19 cellular contexts compared by ENCODE assay signal in the genomic region with DNA sequence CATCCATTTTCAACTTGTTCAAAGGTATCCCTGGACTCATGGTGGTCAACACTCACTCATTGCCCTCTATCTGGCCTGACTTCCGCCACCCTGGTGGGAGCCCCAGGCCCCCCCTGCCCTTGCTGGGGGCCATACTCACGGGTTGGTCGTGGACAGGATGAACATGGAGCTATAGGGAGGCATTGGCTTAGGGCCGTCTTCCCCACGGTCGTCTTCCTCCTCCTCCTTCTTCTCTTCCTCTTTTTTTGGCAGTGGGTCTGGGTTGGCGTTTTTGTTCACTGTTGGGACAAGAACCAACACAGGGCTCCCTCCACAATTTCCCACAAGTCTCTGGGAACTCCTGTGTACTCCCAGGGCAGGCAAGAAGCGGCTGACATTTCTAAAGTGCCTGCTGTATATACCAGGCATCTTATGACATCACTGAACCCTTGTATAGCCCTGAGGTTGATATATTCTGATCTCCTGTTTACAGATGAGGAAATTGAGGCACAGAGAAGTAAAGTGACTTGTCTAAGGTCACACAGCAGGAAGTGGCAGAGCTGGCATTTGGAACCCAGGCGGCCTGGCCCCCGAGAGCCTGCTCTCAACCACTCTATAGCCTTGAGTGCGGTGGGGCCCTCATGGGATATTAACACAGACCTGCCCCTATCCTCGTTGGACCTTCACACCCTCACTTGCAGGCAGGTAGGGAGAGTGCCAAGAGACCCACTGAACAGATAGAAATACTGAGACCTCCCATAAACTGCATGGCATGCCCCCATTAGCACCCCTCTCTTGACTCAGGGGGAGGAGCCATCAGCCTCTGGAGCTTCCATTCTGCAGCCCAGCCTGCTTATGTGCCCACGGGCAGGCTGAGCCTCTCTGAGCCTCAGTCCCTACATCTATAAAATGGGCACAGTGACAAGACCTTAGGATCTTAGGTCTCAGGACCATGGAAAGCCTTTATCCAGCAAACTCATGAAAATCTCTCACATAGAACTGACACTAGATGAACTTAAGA.
"Had no signal": no experiment of that assay in that cellular context is flagged by ENCODE, and none has a peak within 500 bp of the region (broad histone marks: within the 10 kb centered on the region; RNA-seq: fewer than 3 reads in every experiment).

No MANE protein-coding gene starts in this region.

- ATAC-seq: activated CD8-positive, alpha-beta T cell treated with anti-CD3 and anti-CD28 coated beads for 36 hours; activated T-helper 17 cell treated with anti-CD3 and anti-CD28 coated beads, Interleukin-2, amount 50 U/mL, for 72 hours; foreskin keratinocyte; left lobe of liver; stimulated activated memory B cell treated with anti-CD40 and anti-IgM and Interleukin-4, amounts not matched to agents 10 μg/mL and 1 μg/mL and 100 μg/mL, for 72 hours had no signal

- H3K4me3 ChIP-seq: ascending aorta, colonic mucosa, sigmoid colon, thoracic aorta had no signal

- H3K9me3 ChIP-seq: ascending aorta, colonic mucosa, sigmoid colon, thoracic aorta had no signal

- H3K4me1 ChIP-seq: ascending aorta, colonic mucosa, foreskin keratinocyte, sigmoid colon had no signal

- H3K27ac ChIP-seq: ascending aorta, colonic mucosa, foreskin keratinocyte, sigmoid colon, thoracic aorta had no signal

- H3K27me3 ChIP-seq: ascending aorta, colonic mucosa, foreskin keratinocyte had no signal

- H3K36me3 ChIP-seq: ascending aorta, colonic mucosa, sigmoid colon, thoracic aorta had no signal

- DNase-seq: activated CD4-positive, alpha-beta T cell treated with anti-CD3 and anti-CD28 coated beads, Interleukin-2, amount 10 ng/mL, durations not matched to agents 24 days and 14 days; activated CD8-positive, alpha-beta T cell treated with anti-CD3 and anti-CD28 coated beads for 36 hours; activated naive CD4-positive, alpha-beta T cell treated with anti-CD3 and anti-CD28 coated beads for 36 hours; activated T-cell treated with anti-CD3 and anti-CD28 coated beads, Interleukin-2, amount 50 U/mL, for 1 hour; colonic mucosa; foreskin keratinocyte; glutamatergic neuron; hippocampal formation; midbrain; nephron progenitor cell; nucleus accumbens; sigmoid colon; stimulated activated CD4-positive, alpha-beta T cell treated with anti-CD3 and anti-CD28 coated beads, Interleukin-4, amount 100 ng/mL, for 4 hours; T-helper 9 cell had no signal
